In the genomic region with DNA sequence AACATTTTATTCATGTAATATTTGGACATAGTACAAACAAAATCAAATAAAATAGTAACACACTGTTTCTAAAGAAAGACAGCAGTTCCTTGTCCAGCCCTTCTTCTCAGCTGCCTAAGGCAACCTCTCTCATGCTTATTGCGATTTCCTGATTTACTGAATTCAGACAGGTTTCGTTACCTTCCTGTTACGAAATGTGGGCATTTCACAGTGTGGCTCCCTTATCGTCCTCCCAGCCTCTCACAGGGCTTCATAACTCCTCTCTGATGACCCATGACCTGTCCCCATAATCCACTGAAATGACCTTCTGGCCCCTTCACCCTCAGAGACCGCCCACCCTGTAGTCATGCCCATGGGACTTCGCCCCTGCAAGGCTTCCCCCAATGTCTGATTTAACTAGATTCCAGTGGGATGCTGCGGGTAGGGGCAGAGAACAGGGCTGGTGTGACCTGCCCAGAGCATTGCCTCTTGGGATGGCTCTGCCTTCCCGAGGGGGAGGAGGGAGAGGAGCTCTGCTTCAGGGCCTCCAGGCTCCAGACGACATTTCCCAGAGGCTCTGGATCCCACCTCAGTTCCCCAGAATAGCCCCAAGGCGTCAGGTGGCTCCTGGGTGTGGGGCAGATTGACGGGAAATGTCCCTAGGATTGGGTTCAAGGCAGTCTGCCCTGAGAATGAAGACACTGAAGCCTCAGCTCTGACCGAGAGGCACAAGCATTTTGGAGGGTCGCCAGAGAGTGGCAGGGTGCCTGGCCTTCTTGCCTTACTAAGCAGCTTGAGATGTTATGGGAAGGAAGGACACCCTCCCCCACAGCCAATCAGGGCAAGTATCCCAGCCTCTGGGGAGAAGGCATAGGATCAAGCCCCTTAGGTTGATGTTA, we compare ENCODE assay signal across 11 cellular contexts. TPM values are rescaled to one million over a fixed set of nuclear protein-coding genes. Genes with fewer than 3 reads are reported as not detected.
DNase-seq lines count a peak whose midpoint lies in the region; ATAC-seq and TF ChIP-seq lines count a peak whose summit lies in the region.
"Had no signal": no experiment of that assay in that cellular context is flagged by ENCODE, and none has a peak within 500 bp of the region (broad histone marks: within the 10 kb centered on the region; RNA-seq: fewer than 3 reads in every experiment).

No MANE protein-coding gene starts in this region.

- peak overlapping the region in 2 of 12 donors; percentile 13 to 44 for H3K27ac ChIP-seq in heart left ventricle
- no peak overlapping the region for H3K27ac ChIP-seq in right cardiac atrium (ENCODE audit: low read length)
- no peak overlapping the region for H3K27ac ChIP-seq in mammary epithelial cell (ENCODE audit: insufficient read depth, low read depth, low read length)
- H3K27ac ChIP-seq in naive thymus-derived CD4-positive, alpha-beta T cell (ENCODE audit: low read depth, low read length) = no peak overlapping the region
- no peak overlapping the region for H3K27ac ChIP-seq in aorta (ENCODE audit: low read depth in 1 of 2, low read length in 2 of 2)
- H3K27ac ChIP-seq: brain microvascular endothelial cell had no signal

- H3K79me2 ChIP-seq in mammary epithelial cell (ENCODE audit: insufficient read depth, low read length) = no peaks in the 10 kb centered on the region

- H3K4me1 ChIP-seq in heart left ventricle (peaks cover 0 to 13% (median 0%) of the 10 kb centered on the region in 12 donors), right cardiac atrium (ENCODE audit: control insufficient read depth, insufficient read depth, low read length) (no peaks in the 10 kb centered on the region), mammary epithelial cell (ENCODE audit: insufficient read depth, low read length) (peaks cover 21% of the 10 kb centered on the region), aorta (ENCODE audit: control insufficient read depth in 1 of 2, insufficient read depth in 2 of 2, low read length in 2 of 2) (no peaks in the 10 kb centered on the region)
- H3K4me1 ChIP-seq in naive thymus-derived CD4-positive, alpha-beta T cell (ENCODE audit: control insufficient read depth in 2 of 2, insufficient read depth in 2 of 2, low read length in 2 of 2) = no peaks in the 10 kb centered on the region

- no peaks in the 10 kb centered on the region for H3K27me3 ChIP-seq in heart left ventricle
- H3K27me3 ChIP-seq in right cardiac atrium (ENCODE audit: control insufficient read depth, insufficient read depth) = no peaks in the 10 kb centered on the region
- no peaks in the 10 kb centered on the region for H3K27me3 ChIP-seq in mammary epithelial cell (ENCODE audit: insufficient read depth, low read length)
- H3K27me3 ChIP-seq in naive thymus-derived CD4-positive, alpha-beta T cell (ENCODE audit: control insufficient read depth in 2 of 2, insufficient read depth in 2 of 2, low read length in 2 of 2) = no peaks in the 10 kb centered on the region
- no peaks in the 10 kb centered on the region for H3K27me3 ChIP-seq in aorta (ENCODE audit: control insufficient read depth in 1 of 2, insufficient read depth in 2 of 2, low read length in 1 of 2)
- H3K27me3 ChIP-seq: brain microvascular endothelial cell had no signal

- no peak overlapping the region for H3K4me3 Mint-ChIP-seq in naive thymus-derived CD4-positive, alpha-beta T cell
- H3K4me3 Mint-ChIP-seq in T-helper 2 cell treated with Interferon-gamma antibody and Interleukin-4, amounts not matched to agents 5 μg/mL and 100 μg/mL, for 36 hours = no peak overlapping the region

- H3K4me2 ChIP-seq in mammary epithelial cell (ENCODE audit: insufficient read depth, low read depth, low read length) = no peak overlapping the region

- DNase-seq in heart left ventricle = no peak
- no peak for DNase-seq in right cardiac atrium
- peak; percentile 45 for DNase-seq in mammary epithelial cell
- no peak for DNase-seq in naive thymus-derived CD4-positive, alpha-beta T cell
- DNase-seq in aorta = peak in 1 of 2 donors; percentile 58
- DNase-seq in T-helper 2 cell treated with Interferon-gamma antibody and Interleukin-4, amounts not matched to agents 5 μg/mL and 100 μg/mL, for 36 hours (ENCODE audit: low spot score) = no peak
- DNase-seq in HK-2 (ENCODE audit: unreplicated experiment) = no peak
- no peak for DNase-seq in activated CD8-positive, alpha-beta memory T cell treated with anti-CD3 and anti-CD28 coated beads, Interleukin-2, amount 50 U/mL, for 48 hours
- DNase-seq: activated CD8-positive, alpha-beta memory T cell treated with anti-CD3 and anti-CD28 coated beads, Interleukin-2, amount 50 U/mL, for 4 hours; brain microvascular endothelial cell had no signal

- peaks cover 0 to 3% (median 0%) of the 10 kb centered on the region in 7 donors for H3K4me1 Mint-ChIP-seq in naive thymus-derived CD4-positive, alpha-beta T cell
- H3K4me1 Mint-ChIP-seq in T-helper 2 cell treated with Interferon-gamma antibody and Interleukin-4, amounts not matched to agents 5 μg/mL and 100 μg/mL, for 36 hours (ENCODE audit: low read depth) = no peaks in the 10 kb centered on the region

- H3K27me3 Mint-ChIP-seq in naive thymus-derived CD4-positive, alpha-beta T cell = peaks cover 0 to 3% (median 0%) of the 10 kb centered on the region in 5 donors
- no peaks in the 10 kb centered on the region for H3K27me3 Mint-ChIP-seq in T-helper 2 cell treated with Interferon-gamma antibody and Interleukin-4, amounts not matched to agents 5 μg/mL and 100 μg/mL, for 36 hours (ENCODE audit: low read depth)

- CTCF ChIA-PET in mammary epithelial cell (lab: Charles Lee; ENCODE audit: low non-redundant PET) = no interaction called here
- CTCF ChIA-PET in naive thymus-derived CD4-positive, alpha-beta T cell (lab: Charles Lee) = no interaction called here

- H4K20me1 ChIP-seq in mammary epithelial cell (ENCODE audit: insufficient read depth, low read length) = no peaks in the 10 kb centered on the region

- WGBS in heart left ventricle, 4 donors = 50 to 62% (median 58%) methylated on average over 12 to 13 of the region's 13 CpGs
- WGBS in right cardiac atrium = 56% methylated on average over 13 of the region's 13 CpGs
- WGBS in mammary epithelial cell (ENCODE audit: low coverage, missing lambda C conversion rate) = 22% methylated on average over 12 of the region's 13 CpGs
- WGBS in aorta, 2 donors = 57 to 61% methylated on average over 12 to 13 of the region's 13 CpGs

- H2AFZ ChIP-seq in mammary epithelial cell (ENCODE audit: low read depth, low read length) = peak overlapping the region; percentile 67

- TF ChIP-seq CTCF in heart left ventricle (IDR thresholded peaks at IDR 0.05) (no peak), mammary epithelial cell (conservative IDR thresholded peaks at IDR 0.05 in 1 of 2, IDR thresholded peaks at IDR 0.05 in 1 of 2; ENCODE audit: extremely low read depth in 1 of 2, insufficient read depth in 1 of 2, low read depth in 1 of 2, low read length in 2 of 2) (no peak)

- no peak overlapping the region for H3K4me3 ChIP-seq in heart left ventricle
- H3K4me3 ChIP-seq in right cardiac atrium (ENCODE audit: low read length) = no peak overlapping the region
- no peak overlapping the region for H3K4me3 ChIP-seq in mammary epithelial cell (replicated peaks in 1 of 3; ENCODE audit: insufficient read depth in 1 of 3, low read depth in 2 of 3, low read length in 3 of 3)
- H3K4me3 ChIP-seq in naive thymus-derived CD4-positive, alpha-beta T cell (ENCODE audit: low read length) = no peak overlapping the region
- no peak overlapping the region for H3K4me3 ChIP-seq in aorta (ENCODE audit: low read length in 2 of 2)

- in situ Hi-C loops in mammary epithelial cell (cut with MboI; ENCODE audit: low sequenced_read_pairs in 2 of 2) = no loop called here

- no peak overlapping the region for H3K27ac Mint-ChIP-seq in naive thymus-derived CD4-positive, alpha-beta T cell
- no peak overlapping the region for H3K27ac Mint-ChIP-seq in T-helper 2 cell treated with Interferon-gamma antibody and Interleukin-4, amounts not matched to agents 5 μg/mL and 100 μg/mL, for 36 hours

- H3K36me3 ChIP-seq in heart left ventricle = no peaks in the 10 kb centered on the region
- no peaks in the 10 kb centered on the region for H3K36me3 ChIP-seq in mammary epithelial cell (ENCODE audit: insufficient read depth, low read length)
- no peaks in the 10 kb centered on the region for H3K36me3 ChIP-seq in naive thymus-derived CD4-positive, alpha-beta T cell (ENCODE audit: control insufficient read depth in 2 of 3, insufficient read depth in 3 of 3, low read length in 3 of 3)
- no peaks in the 10 kb centered on the region for H3K36me3 ChIP-seq in aorta (ENCODE audit: control insufficient read depth in 1 of 2, insufficient read depth in 2 of 2, low read length in 1 of 2)
- H3K36me3 ChIP-seq: brain microvascular endothelial cell had no signal

- no peaks in the 10 kb centered on the region for H3K36me3 Mint-ChIP-seq in naive thymus-derived CD4-positive, alpha-beta T cell
- H3K36me3 Mint-ChIP-seq in T-helper 2 cell treated with Interferon-gamma antibody and Interleukin-4, amounts not matched to agents 5 μg/mL and 100 μg/mL, for 36 hours (ENCODE audit: low read depth) = no peaks in the 10 kb centered on the region

- ATAC-seq in heart left ventricle (peak in 3 of 4 donors; percentile 28 to 41 (median 31)), right cardiac atrium (no peak), aorta (ENCODE audit: low FRiP score) (peak; percentile 42)
- peak; percentile 64 for ATAC-seq in naive thymus-derived CD4-positive, alpha-beta T cell

- POLR2A ChIA-PET in naive thymus-derived CD4-positive, alpha-beta T cell (lab: Charles Lee) = no interaction called here

- no TSS peak for BruUV-seq in mammary epithelial cell (replicated peaks; lab: Mats Ljungman, UMichigan)

- intact Hi-C loops in heart left ventricle (cut with DNase I) = no loop called here
- intact Hi-C loops in right cardiac atrium (cut with DNase I) = no loop called here
- intact Hi-C loops in mammary epithelial cell (cut with micrococcal nuclease) = no loop called here
- intact Hi-C loops in naive thymus-derived CD4-positive, alpha-beta T cell (cut with micrococcal nuclease) = no loop called here
- intact Hi-C loops in aorta (cut with DNase I) = no loop called here

- dilution Hi-C loops in mammary epithelial cell (cut with HindIII; ENCODE audit: low sequenced_read_pairs) = no loop called here

- TF ChIP-seq POLR2A in heart left ventricle (IDR thresholded peaks at IDR 0.05) = no peak

- H3K9me3 ChIP-seq in heart left ventricle (no peaks in the 10 kb centered on the region), right cardiac atrium (ENCODE audit: control insufficient read depth, low read length) (no peaks in the 10 kb centered on the region), mammary epithelial cell (replicated peaks; ENCODE audit: insufficient read depth, low read length) (no peaks in the 10 kb centered on the region), aorta (ENCODE audit: control insufficient read depth, low read length) (no peaks in the 10 kb centered on the region)
- no peaks in the 10 kb centered on the region for H3K9me3 ChIP-seq in naive thymus-derived CD4-positive, alpha-beta T cell (ENCODE audit: control insufficient read depth in 2 of 3, low read length in 3 of 3)

- H3K9me3 Mint-ChIP-seq in naive thymus-derived CD4-positive, alpha-beta T cell = no peaks in the 10 kb centered on the region
- H3K9me3 Mint-ChIP-seq in T-helper 2 cell treated with Interferon-gamma antibody and Interleukin-4, amounts not matched to agents 5 μg/mL and 100 μg/mL, for 36 hours = no peaks in the 10 kb centered on the region

- H3K9ac ChIP-seq in mammary epithelial cell (ENCODE audit: insufficient read depth, low read length) = no peak overlapping the region

RNA-seq across cellular contexts. Expression of gene PADI2, which starts 20.6 kb away (rescaled TPM):
- total RNA-seq in heart left ventricle = 1 to 10 TPM in 1 of 9 donors, under 1 TPM in 8; 0.12 to 2.0 (median 0.69) TPM
- polyA plus RNA-seq in heart left ventricle = under 1 TPM; 0.08 to 0.10 TPM
- under 1 TPM; 0.17 to 0.68 (median 0.31) TPM for total RNA-seq in right cardiac atrium
- polyA plus RNA-seq in right cardiac atrium = 0.07 TPM
- total RNA-seq in mammary epithelial cell = 1 to 10 TPM; 1.3 to 2.2 TPM
- polyA plus RNA-seq in mammary epithelial cell = 0.97 TPM
- polyA minus RNA-seq in mammary epithelial cell = 4.7 TPM
- total RNA-seq in naive thymus-derived CD4-positive, alpha-beta T cell = 10 to 100 TPM in 1 of 5 experiments, 1 to 10 TPM in 1, under 1 TPM in 3; 0.08 to 11.2 (median 0.12) TPM
- not detected for polyA plus RNA-seq in naive thymus-derived CD4-positive, alpha-beta T cell
- total RNA-seq in aorta = 1 to 10 TPM; 1.8 to 2.2 TPM
- 1 to 10 TPM in 1 of 2 donors, under 1 TPM in 1; 0.87 to 2.9 TPM for polyA plus RNA-seq in aorta
- total RNA-seq: pulmonary artery endothelial cell had no signal

RNA-seq across cellular contexts. Expression of gene SDHB, which starts 44.8 kb away (rescaled TPM):
- 100 to 1,000 TPM; 226 to 617 (median 341) TPM for total RNA-seq in heart left ventricle
- 100 to 1,000 TPM; 174 to 305 TPM for polyA plus RNA-seq in heart left ventricle
- 100 to 1,000 TPM; 209 to 255 (median 239) TPM for total RNA-seq in right cardiac atrium
- 311 TPM for polyA plus RNA-seq in right cardiac atrium
- 100 to 1,000 TPM in 1 of 2 donors, 10 to 100 TPM in 1; 73.5 to 106 TPM for total RNA-seq in mammary epithelial cell
- polyA plus RNA-seq in mammary epithelial cell = 154 TPM
- polyA minus RNA-seq in mammary epithelial cell = 337 TPM
- total RNA-seq in naive thymus-derived CD4-positive, alpha-beta T cell = 10 to 100 TPM; 53.3 to 81.3 (median 61.1) TPM
- polyA plus RNA-seq in naive thymus-derived CD4-positive, alpha-beta T cell = 100 to 1,000 TPM; 127 to 147 TPM
- 10 to 100 TPM; 55.1 to 71.6 TPM for total RNA-seq in aorta
- 100 to 1,000 TPM in 1 of 2 donors, 10 to 100 TPM in 1; 71.8 to 130 TPM for polyA plus RNA-seq in aorta

Comparison
In these comparisons a context has a peak if more than half of its experiments do, and no peak if none do; other contexts are left out.
1. ATAC-seq: peak in heart left ventricle (3 of 4), naive thymus-derived CD4-positive, alpha-beta T cell (single experiment) and aorta (single experiment); none in right cardiac atrium (0 of 2).